In genomic region chr9:4987996-4988421, GRCh38 we compare ENCODE assay signal across 7 cellular contexts.
DNase-seq lines count a peak whose midpoint lies in the region; ATAC-seq and FAIRE-seq lines count a peak whose summit lies in the region.

No MANE protein-coding gene starts in this region.

- no peaks in the 10 kb centered on the region for H3K9me3 ChIP-seq in SK-N-MC (ENCODE audit: low read depth, low read length)

- peak overlapping the region; percentile 60 for H3K4me3 ChIP-seq in SK-N-MC

- peak; percentile 30 for FAIRE-seq in islet of Langerhans (lab: Jason Lieb, UNC)

- peak overlapping the region; percentile 42; the same call in 1 of the 2 replicates for H3K27ac ChIP-seq in SK-N-MC

- ATAC-seq in GM21423 (IDR thresholded peaks at IDR 0.05; ENCODE audit: unreplicated experiment) = no peak

- peak overlapping the region; percentile 60 for H3K9ac ChIP-seq in SK-N-MC (ENCODE audit: insufficient read length)

- DNase-seq in GDM1 (lab: John Stamatoyannopoulos, UW) = peak; percentile 55
- peak; percentile 46 for DNase-seq in MV-4-11 (lab: John Stamatoyannopoulos, UW)
- peak; percentile 74 for DNase-seq in SK-N-MC (ENCODE audit: low read depth, low spot score)
- peak; percentile 38 for DNase-seq in amniotic stem cell (lab: John Stamatoyannopoulos, UW)
- DNase-seq in stimulated activated CD4-positive, alpha-beta T cell treated with anti-CD3 and anti-CD28 coated beads, Interleukin-4, amount 100 ng/mL, for 24 hours = peak; percentile 72

- peaks cover 35% of the 10 kb centered on the region for H3K36me3 ChIP-seq in SK-N-MC (ENCODE audit: insufficient read depth, low read length)
